Comparison of ENCODE assay signal across 8 cellular contexts in the genomic region with DNA sequence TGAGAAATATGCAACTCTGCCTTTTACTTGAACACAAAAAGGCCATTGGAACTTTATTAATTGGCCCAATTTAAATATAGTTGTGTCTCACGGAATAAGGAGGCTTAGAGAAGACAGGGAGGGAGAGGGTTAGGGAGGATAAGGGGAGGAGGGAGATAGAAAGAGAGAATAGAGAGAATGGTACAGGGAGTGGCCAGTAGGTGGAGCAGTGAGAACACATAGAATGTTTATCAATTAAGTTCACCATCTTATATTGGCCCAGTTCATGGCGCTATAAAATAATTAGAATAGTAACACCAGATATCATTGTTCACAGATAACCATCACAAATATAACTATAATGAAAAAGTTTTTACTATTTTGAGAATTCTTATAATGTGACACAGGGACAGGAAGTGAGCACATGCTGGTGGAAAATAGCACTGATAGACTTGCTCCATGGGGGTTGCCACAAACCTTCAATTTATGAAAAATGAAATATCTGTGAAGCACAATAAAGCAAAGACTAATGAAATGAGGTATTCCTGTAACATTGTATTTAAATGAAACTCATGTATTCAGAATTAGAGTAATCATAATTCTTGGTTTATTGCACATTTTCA.
DNase-seq lines count a peak whose midpoint lies in the region; ATAC-seq and TF ChIP-seq lines count a peak whose summit lies in the region.

No MANE protein-coding gene starts in this region.

- H3K4ac ChIP-seq in H9 (ENCODE audit: low read depth, low read length), result no peak overlapping the region

- H3K27me3 Mint-ChIP-seq in H9 (ENCODE audit: low read depth), result no peaks in the 10 kb centered on the region

- H4K20me1 ChIP-seq in H9 (ENCODE audit: control insufficient read depth, insufficient read depth, insufficient read length), result no peaks in the 10 kb centered on the region

- no peaks in the 10 kb centered on the region for H3K23me2 ChIP-seq in H9 (ENCODE audit: insufficient read length, low read depth, low read length, poor library complexity, severe bottlenecking)

- no peak overlapping the region for H3K23ac ChIP-seq in H9 (ENCODE audit: insufficient read length, low read depth, low read length)

- H4K91ac ChIP-seq in H9 (ENCODE audit: insufficient read length, low read depth, low read length), result no peak overlapping the region

- no peak overlapping the region for H3K27ac Mint-ChIP-seq in H9

- H2AK5ac ChIP-seq in H9 (ENCODE audit: insufficient read length, low read length), result no peak overlapping the region

- H4K8ac ChIP-seq in H9 (replicated peaks; ENCODE audit: insufficient read length, low read depth, low read length), result no peak overlapping the region

- in situ Hi-C loops in KBM-7 (cut with MboI; ENCODE audit: low pct_unique_long_range_greater_than_20kb, low sequenced_read_pairs) (no loop called here), SK-MEL-5 (cut with HindIII; ENCODE audit: low pct_unique_long_range_greater_than_20kb, low sequenced_read_pairs) (no loop called here)

- H3K27ac ChIP-seq in H9 (ENCODE audit: insufficient read length, low read depth, low read length), result no peak overlapping the region
- H3K27ac ChIP-seq in aorta (ENCODE audit: low read depth in 1 of 2, low read length in 2 of 2), result no peak overlapping the region

- H3K9ac ChIP-seq in H9 (ENCODE audit: extremely low read depth, insufficient read length, low read length), result no peak overlapping the region

- no peak overlapping the region for H3K18ac ChIP-seq in H9 (ENCODE audit: insufficient read length, low read depth, low read length)

- H2BK15ac ChIP-seq in H9 (ENCODE audit: low read depth, low read length), result no peak overlapping the region

- H3K4me3 ChIP-seq in fibroblast of the aortic adventitia (ENCODE audit: low read depth, low read length), result no peak overlapping the region
- no peak overlapping the region for H3K4me3 ChIP-seq in aorta (ENCODE audit: low read length in 2 of 2)

- H2BK120ac ChIP-seq in H9 (ENCODE audit: low read depth, low read length, poor library complexity, severe bottlenecking), result no peak overlapping the region

- H3K4me2 ChIP-seq in H9 (ENCODE audit: insufficient read depth, insufficient read length, low read length), result no peak overlapping the region

- no peaks in the 10 kb centered on the region for H3K79me1 ChIP-seq in H9 (ENCODE audit: insufficient read depth, low read depth, low read length, poor library complexity, severe bottlenecking)

- H3K79me2 ChIP-seq in H9 (ENCODE audit: insufficient read depth, low read length), result no peaks in the 10 kb centered on the region

- no peak overlapping the region for H4K5ac ChIP-seq in H9 (ENCODE audit: insufficient read length, low read depth, low read length)

- H3K4me3 Mint-ChIP-seq in H9, result no peak overlapping the region

- no peak for ATAC-seq in aorta (ENCODE audit: low FRiP score)

- H3K4me1 ChIP-seq in H9 (ENCODE audit: insufficient read depth, low read length) (no peaks in the 10 kb centered on the region), aorta (ENCODE audit: control insufficient read depth in 1 of 2, insufficient read depth in 2 of 2, low read length in 2 of 2) (peaks cover 0 to 2% of the 10 kb centered on the region in 2 donors)

- H3K36me3 Mint-ChIP-seq in H9 (ENCODE audit: insufficient read depth in 1 of 3, low read depth in 3 of 3), result no peaks in the 10 kb centered on the region

- no peak overlapping the region for H2AFZ ChIP-seq in H9 (ENCODE audit: low read length)

- no peak overlapping the region for H3T11ph ChIP-seq in H9 (ENCODE audit: low read length)

- TF ChIP-seq CTCF in GM10266 (IDR thresholded peaks at IDR 0.05; ENCODE audit: control insufficient read depth, insufficient read depth, low read depth, missing control alignments) (peak; percentile 65), H9 (conservative IDR thresholded peaks at IDR 0.05) (peak; percentile 79), fibroblast of the aortic adventitia (IDR thresholded peaks at IDR 0.05; ENCODE audit: insufficient read depth, low read length) (peak; percentile 51)

- H3K4me1 Mint-ChIP-seq in H9, result no peaks in the 10 kb centered on the region

- no peak overlapping the region for H2BK20ac ChIP-seq in H9 (ENCODE audit: low read depth, low read length, poor library complexity, severe bottlenecking)

- H2BK5ac ChIP-seq in H9 (ENCODE audit: insufficient read length, low read length), result no peak overlapping the region

- intact Hi-C loops in aorta (cut with DNase I), result no loop called here

- H3K36me3 ChIP-seq in aorta (ENCODE audit: control insufficient read depth in 1 of 2, insufficient read depth in 2 of 2, low read length in 1 of 2), result no peaks in the 10 kb centered on the region

- H3K14ac ChIP-seq in H9 (ENCODE audit: insufficient read depth, low read length), result no peak overlapping the region

- no peaks in the 10 kb centered on the region for H3K9me3 Mint-ChIP-seq in H9

- no peak overlapping the region for H2BK12ac ChIP-seq in H9 (ENCODE audit: insufficient read length, low read depth, low read length)

- H3K56ac ChIP-seq in H9 (ENCODE audit: insufficient read length, low read depth, low read length), result no peak overlapping the region

- H3K27me3 ChIP-seq in H9 (ENCODE audit: insufficient read depth, low read length), result no peaks in the 10 kb centered on the region
- no peaks in the 10 kb centered on the region for H3K27me3 ChIP-seq in aorta (ENCODE audit: control insufficient read depth in 1 of 2, insufficient read depth in 2 of 2, low read length in 1 of 2)

- no CpG with 5 or more reads among the region's 2 CpGs for WGBS in H9 (ENCODE audit: extremely low coverage, insufficient read length, low lambda C conversion rate)
- WGBS in aorta, 2 donors, result 34 to 49% methylated on average over 2 of the region's 2 CpGs

- no peaks in the 10 kb centered on the region for H3K9me3 ChIP-seq in H9 (ENCODE audit: control insufficient read depth, low read depth, low read length)
- H3K9me3 ChIP-seq in aorta (ENCODE audit: control insufficient read depth, low read length), result no peaks in the 10 kb centered on the region

- peak; percentile 47 for DNase-seq in A172 (ENCODE audit: low spot score)
- DNase-seq in GM10266 (ENCODE audit: extremely low spot score), result peak; percentile 5
- no peak for DNase-seq in H9
- peak; percentile 49 for DNase-seq in KBM-7
- peak; percentile 57 for DNase-seq in SK-MEL-5 (ENCODE audit: low read depth, low spot score)
- DNase-seq in fibroblast of the aortic adventitia (ENCODE audit: low read depth), result peak; percentile 28
- DNase-seq in stimulated activated CD4-positive, alpha-beta T cell treated with anti-CD3 and anti-CD28 coated beads, Interleukin-4, amount 100 ng/mL, for 1 hour, result peak; percentile 2
- no peak for DNase-seq in aorta

Comparison
In these comparisons a context has a peak if more than half of its experiments do, and no peak if none do; other contexts are left out.
1. DNase-seq: peak in A172 (single experiment), GM10266 (single experiment), KBM-7 (single experiment), SK-MEL-5 (single experiment), fibroblast of the aortic adventitia (single experiment) and stimulated activated CD4-positive, alpha-beta T cell treated with anti-CD3 and anti-CD28 coated beads, Interleukin-4, amount 100 ng/mL, for 1 hour (single experiment); none in H9 (single experiment) and aorta (0 of 2).
2. Peak in every context shown above with its lines, with median percentiles within 50 percentile points of each other: CTCF ChIP-seq.